ENCODE assay signal across 1 cellular context in genomic region chr15:64137226-64137833, GRCh38.
TF ChIP-seq lines count a peak whose summit lies in the region.

No MANE protein-coding gene starts in this region.

TF ChIP-seq in SK-N-SH treated with all-trans-retinoic acid at 6 μM for 48 hours, 23 proteins besides CTCF, POLR2A, EP300 and RAD21 (continued from another document):
- no peak for TF ChIP-seq TSHZ2 (CRISPR knock-in tag; IDR thresholded peaks at IDR 0.05)
